Comparison of ENCODE assay signal across 23 cellular contexts in the genomic region with DNA sequence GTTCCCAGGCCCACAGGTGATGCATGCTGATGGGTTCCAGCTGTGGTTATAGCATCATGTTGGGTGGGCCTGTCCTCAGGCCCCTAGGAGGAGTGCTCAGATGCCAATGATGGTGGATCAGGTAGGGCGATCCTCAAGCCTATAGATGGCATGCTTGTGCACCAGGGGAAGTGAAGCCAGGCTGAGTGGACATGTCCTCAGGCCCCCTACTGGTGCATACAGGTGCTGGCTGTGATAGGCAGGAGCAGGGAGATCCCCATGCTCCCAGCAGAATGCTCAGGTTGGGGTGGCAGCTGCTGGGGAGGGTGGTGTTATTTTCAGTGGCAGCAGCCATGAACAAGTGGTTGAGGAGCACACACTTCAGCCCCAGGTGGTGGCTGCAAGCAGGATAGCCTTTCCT.
DNase-seq lines count a peak whose midpoint lies in the region; ATAC-seq and TF ChIP-seq lines count a peak whose summit lies in the region.
"Had no signal": no experiment of that assay in that cellular context is flagged by ENCODE, and none has a peak within 500 bp of the region (broad histone marks: within the 10 kb centered on the region; RNA-seq: fewer than 3 reads in every experiment).

No MANE protein-coding gene starts in this region.

- TF ChIP-seq CTCF in GM12875 (IDR thresholded peaks at IDR 0.05; ENCODE audit: borderline replicate concordance, insufficient read depth, low read depth, low read length): peak; percentile 35; the same call in 1 of the 2 replicates

- DNase-seq in DMS79 treated with DMSO at 0.1 percent for 48 hours (lab: John Stamatoyannopoulos, UW): peak; percentile 37
- DNase-seq in DMS79 (lab: John Stamatoyannopoulos, UW): no peak
- peak; percentile 31 for DNase-seq in RPMI8226
- no peak for DNase-seq in effector CD4-positive, alpha-beta T cell
- DNase-seq in NCI-H526 treated with DMSO at 0.1 percent for 48 hours (lab: John Stamatoyannopoulos, UW): no peak
- DNase-seq in NCI-H510A (lab: John Stamatoyannopoulos, UW): no peak
- DNase-seq: 8988T; aorta; CD8-positive, alpha-beta memory T cell; dermis blood vessel endothelial cell; left ventricle myocardium inferior; MG63; NCI-H2227 treated with DMSO at 0.1 percent for 48 hours; NCI-H774; SHP77 treated with DMSO at 0.1 percent for 48 hours; stimulated activated CD8-positive, alpha-beta memory T cell treated with anti-CD3 and anti-CD28 coated beads, Interleukin-4, amount 100 ng/mL, for 48 hours; T-helper 1 cell; upper lobe of left lung had no signal

- ATAC-seq in HG03378 (IDR thresholded peaks at IDR 0.05; ENCODE audit: unreplicated experiment): peak; percentile 45
- ATAC-seq: activated naive CD4-positive, alpha-beta T cell treated with anti-CD3 and anti-CD28 coated beads, Interleukin-2, amount 50 U/mL, for 72 hours; pancreas; sciatic nerve had no signal

- no peak overlapping the region for H3K4me3 ChIP-seq in GM12875 (ENCODE audit: low read depth, low read length)
- H3K4me3 ChIP-seq: left ventricle myocardium inferior, MG63, pancreas, upper lobe of left lung had no signal

Comparison
In these comparisons a context has a peak if more than half of its experiments do, and no peak if none do; other contexts are left out.
1. DNase-seq: peak in DMS79 treated with DMSO at 0.1 percent for 48 hours (single experiment) and RPMI8226 (single experiment); none in DMS79 (single experiment), effector CD4-positive, alpha-beta T cell (single experiment), NCI-H526 treated with DMSO at 0.1 percent for 48 hours (single experiment) and NCI-H510A (single experiment).